In the genomic region with DNA sequence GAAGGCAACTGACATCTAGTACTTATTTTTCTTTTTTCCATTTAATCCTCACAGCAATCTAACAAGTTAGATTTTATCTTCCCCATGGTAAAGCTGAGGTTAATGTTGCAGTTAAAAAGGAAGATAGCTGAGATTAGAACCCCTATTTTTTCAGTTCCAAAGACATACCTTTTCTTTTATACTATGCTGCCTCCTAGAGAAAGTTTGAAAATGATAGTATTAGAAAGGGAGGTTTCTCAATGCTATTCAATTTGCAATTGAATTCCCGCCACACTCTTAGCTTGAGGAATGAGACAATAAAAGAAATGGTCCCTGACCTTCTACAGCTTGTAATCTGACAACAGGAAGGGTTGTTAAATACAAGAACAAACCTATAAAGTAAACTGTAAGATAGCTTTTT, we compare ENCODE assay signal across 1 cellular context.
TF ChIP-seq lines count a peak whose summit lies in the region.

No MANE protein-coding gene starts in this region.

TF ChIP-seq in GM23338, 12 proteins besides CTCF, POLR2A, EP300 and RAD21:
- TF ChIP-seq, protein P1, sequence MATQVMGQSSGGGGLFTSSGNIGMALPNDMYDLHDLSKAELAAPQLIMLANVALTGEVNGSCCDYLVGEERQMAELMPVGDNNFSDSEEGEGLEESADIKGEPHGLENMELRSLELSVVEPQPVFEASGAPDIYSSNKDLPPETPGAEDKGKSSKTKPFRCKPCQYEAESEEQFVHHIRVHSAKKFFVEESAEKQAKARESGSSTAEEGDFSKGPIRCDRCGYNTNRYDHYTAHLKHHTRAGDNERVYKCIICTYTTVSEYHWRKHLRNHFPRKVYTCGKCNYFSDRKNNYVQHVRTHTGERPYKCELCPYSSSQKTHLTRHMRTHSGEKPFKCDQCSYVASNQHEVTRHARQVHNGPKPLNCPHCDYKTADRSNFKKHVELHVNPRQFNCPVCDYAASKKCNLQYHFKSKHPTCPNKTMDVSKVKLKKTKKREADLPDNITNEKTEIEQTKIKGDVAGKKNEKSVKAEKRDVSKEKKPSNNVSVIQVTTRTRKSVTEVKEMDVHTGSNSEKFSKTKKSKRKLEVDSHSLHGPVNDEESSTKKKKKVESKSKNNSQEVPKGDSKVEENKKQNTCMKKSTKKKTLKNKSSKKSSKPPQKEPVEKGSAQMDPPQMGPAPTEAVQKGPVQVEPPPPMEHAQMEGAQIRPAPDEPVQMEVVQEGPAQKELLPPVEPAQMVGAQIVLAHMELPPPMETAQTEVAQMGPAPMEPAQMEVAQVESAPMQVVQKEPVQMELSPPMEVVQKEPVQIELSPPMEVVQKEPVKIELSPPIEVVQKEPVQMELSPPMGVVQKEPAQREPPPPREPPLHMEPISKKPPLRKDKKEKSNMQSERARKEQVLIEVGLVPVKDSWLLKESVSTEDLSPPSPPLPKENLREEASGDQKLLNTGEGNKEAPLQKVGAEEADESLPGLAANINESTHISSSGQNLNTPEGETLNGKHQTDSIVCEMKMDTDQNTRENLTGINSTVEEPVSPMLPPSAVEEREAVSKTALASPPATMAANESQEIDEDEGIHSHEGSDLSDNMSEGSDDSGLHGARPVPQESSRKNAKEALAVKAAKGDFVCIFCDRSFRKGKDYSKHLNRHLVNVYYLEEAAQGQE (IDR thresholded peaks at IDR 0.05; ENCODE audit: unreplicated experiment): no peak
- no peak for TF ChIP-seq POLR2AphosphoS5 (IDR thresholded peaks at IDR 0.05; ENCODE audit: low read depth)
- no peak for TF ChIP-seq CREB1 (CRISPR knock-in tag; IDR thresholded peaks at IDR 0.05; ENCODE audit: low read depth)
- TF ChIP-seq EZH2 (IDR thresholded peaks at IDR 0.05; ENCODE audit: low read depth, unreplicated experiment): no peak
- TF ChIP-seq, protein P2, sequence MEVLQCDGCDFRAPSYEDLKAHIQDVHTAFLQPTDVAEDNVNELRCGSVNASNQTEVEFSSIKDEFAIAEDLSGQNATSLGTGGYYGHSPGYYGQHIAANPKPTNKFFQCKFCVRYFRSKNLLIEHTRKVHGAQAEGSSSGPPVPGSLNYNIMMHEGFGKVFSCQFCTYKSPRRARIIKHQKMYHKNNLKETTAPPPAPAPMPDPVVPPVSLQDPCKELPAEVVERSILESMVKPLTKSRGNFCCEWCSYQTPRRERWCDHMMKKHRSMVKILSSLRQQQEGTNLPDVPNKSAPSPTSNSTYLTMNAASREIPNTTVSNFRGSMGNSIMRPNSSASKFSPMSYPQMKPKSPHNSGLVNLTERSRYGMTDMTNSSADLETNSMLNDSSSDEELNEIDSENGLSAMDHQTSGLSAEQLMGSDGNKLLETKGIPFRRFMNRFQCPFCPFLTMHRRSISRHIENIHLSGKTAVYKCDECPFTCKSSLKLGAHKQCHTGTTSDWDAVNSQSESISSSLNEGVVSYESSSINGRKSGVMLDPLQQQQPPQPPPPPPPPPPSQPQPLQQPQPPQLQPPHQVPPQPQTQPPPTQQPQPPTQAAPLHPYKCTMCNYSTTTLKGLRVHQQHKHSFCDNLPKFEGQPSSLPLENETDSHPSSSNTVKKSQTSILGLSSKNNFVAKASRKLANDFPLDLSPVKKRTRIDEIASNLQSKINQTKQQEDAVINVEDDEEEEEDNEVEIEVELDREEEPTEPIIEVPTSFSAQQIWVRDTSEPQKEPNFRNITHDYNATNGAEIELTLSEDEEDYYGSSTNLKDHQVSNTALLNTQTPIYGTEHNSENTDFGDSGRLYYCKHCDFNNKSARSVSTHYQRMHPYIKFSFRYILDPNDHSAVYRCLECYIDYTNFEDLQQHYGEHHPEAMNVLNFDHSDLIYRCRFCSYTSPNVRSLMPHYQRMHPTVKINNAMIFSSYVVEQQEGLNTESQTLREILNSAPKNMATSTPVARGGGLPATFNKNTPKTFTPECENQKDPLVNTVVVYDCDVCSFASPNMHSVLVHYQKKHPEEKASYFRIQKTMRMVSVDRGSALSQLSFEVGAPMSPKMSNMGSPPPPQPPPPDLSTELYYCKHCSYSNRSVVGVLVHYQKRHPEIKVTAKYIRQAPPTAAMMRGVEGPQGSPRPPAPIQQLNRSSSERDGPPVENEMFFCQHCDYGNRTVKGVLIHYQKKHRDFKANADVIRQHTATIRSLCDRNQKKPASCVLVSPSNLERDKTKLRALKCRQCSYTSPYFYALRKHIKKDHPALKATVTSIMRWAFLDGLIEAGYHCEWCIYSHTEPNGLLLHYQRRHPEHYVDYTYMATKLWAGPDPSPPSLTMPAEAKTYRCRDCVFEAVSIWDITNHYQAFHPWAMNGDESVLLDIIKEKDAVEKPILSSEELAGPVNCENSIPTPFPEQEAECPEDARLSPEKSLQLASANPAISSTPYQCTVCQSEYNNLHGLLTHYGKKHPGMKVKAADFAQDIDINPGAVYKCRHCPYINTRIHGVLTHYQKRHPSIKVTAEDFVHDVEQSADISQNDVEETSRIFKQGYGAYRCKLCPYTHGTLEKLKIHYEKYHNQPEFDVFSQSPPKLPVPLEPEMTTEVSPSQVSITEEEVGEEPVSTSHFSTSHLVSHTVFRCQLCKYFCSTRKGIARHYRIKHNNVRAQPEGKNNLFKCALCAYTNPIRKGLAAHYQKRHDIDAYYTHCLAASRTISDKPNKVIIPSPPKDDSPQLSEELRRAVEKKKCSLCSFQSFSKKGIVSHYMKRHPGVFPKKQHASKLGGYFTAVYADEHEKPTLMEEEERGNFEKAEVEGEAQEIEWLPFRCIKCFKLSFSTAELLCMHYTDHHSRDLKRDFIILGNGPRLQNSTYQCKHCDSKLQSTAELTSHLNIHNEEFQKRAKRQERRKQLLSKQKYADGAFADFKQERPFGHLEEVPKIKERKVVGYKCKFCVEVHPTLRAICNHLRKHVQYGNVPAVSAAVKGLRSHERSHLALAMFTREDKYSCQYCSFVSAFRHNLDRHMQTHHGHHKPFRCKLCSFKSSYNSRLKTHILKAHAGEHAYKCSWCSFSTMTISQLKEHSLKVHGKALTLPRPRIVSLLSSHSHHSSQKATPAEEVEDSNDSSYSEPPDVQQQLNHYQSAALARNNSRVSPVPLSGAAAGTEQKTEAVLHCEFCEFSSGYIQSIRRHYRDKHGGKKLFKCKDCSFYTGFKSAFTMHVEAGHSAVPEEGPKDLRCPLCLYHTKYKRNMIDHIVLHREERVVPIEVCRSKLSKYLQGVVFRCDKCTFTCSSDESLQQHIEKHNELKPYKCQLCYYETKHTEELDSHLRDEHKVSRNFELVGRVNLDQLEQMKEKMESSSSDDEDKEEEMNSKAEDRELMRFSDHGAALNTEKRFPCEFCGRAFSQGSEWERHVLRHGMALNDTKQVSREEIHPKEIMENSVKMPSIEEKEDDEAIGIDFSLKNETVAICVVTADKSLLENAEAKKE (CRISPR knock-in tag; IDR thresholded peaks at IDR 0.05): no peak
- no peak for TF ChIP-seq ZNF114 (CRISPR knock-in tag; IDR thresholded peaks at IDR 0.05)
